16 cellular contexts compared by ENCODE assay signal in genomic region chr20:62549499-62550086, GRCh38.
A peak's percentile ranks its signal among the peaks of the same experiment; 100 is the strongest.
DNase-seq lines count a peak whose midpoint lies in the region; ATAC-seq and TF ChIP-seq lines count a peak whose summit lies in the region.
"Had no signal": no experiment of that assay in that cellular context is flagged by ENCODE, and none has a peak within 500 bp of the region (broad histone marks: within the 10 kb centered on the region; RNA-seq: fewer than 3 reads in every experiment).

No MANE protein-coding gene starts in this region.

- H3K9me2 ChIP-seq in OCI-LY7 (ENCODE audit: insufficient read depth, low read length): no peaks in the 10 kb centered on the region

- DNase-seq in OCI-LY7 (ENCODE audit: low spot score) (peak; percentile 7), heart left ventricle (peak in 4 of 5 donors; percentile 54 to 72 (median 66)), hippocampal formation (lab: John Stamatoyannopoulos, UW) (no peak), HT-29 (ENCODE audit: low spot score) (no peak)
- no peak for DNase-seq in activated T-cell treated with anti-CD3 and anti-CD28 coated beads, Interleukin-2, amount 50 U/mL, for 72 hours
- DNase-seq: activated B cell treated with CpG ODN at 0.5 μM for 24 hours; activated CD8-positive, alpha-beta memory T cell treated with anti-CD3 and anti-CD28 coated beads, Interleukin-2, amount 10 ng/mL, durations not matched to agents 7 days and 5 days; activated naive CD4-positive, alpha-beta T cell treated with Interleukin-2 at 50 U/mL for 16 hours; mesenchymal stem cell; NCI-H187 treated with DMSO at 0.1 percent for 48 hours; pancreas; RPMI8226; T-helper 1 cell had no signal

- H3K9me3 ChIP-seq in BLaER1 treated with 17β-estradiol and CSF1 and Interleukin-3, amounts not matched to agents 10 nM and 100 nM (replicated peaks in 1 of 11): peaks cover 0 to 8% (median 4%) of the 10 kb centered on the region in 11 experiments; a peak in 10 of 22 replicates
- H3K9me3 ChIP-seq in OCI-LY7 (ENCODE audit: low read length) (no peaks in the 10 kb centered on the region), heart left ventricle (peaks cover 0 to 4% (median 0%) of the 10 kb centered on the region in 12 donors)
- H3K9me3 ChIP-seq: pancreas had no signal

- BruUV-seq in OCI-LY7 (replicated peaks; lab: Mats Ljungman, UMichigan): no TSS peak

- no peak overlapping the region for H3K27ac ChIP-seq in BLaER1 treated with 17β-estradiol and CSF1 and Interleukin-3, amounts not matched to agents 10 nM and 100 nM
- no peak overlapping the region for H3K27ac ChIP-seq in OCI-LY7 (ENCODE audit: low read depth, low read length, poor library complexity, severe bottlenecking)
- peak overlapping the region; percentile 73 to 100 (median 89) for H3K27ac ChIP-seq in heart left ventricle
- peak overlapping the region; percentile 88 for H3K27ac ChIP-seq in rectal smooth muscle tissue (ENCODE audit: low read depth, low read length)
- H3K27ac ChIP-seq: pancreas had no signal

- H3K4me1 Mint-ChIP-seq in activated T-cell treated with anti-CD3 and anti-CD28 coated beads, Interleukin-2, amount 50 U/mL, for 72 hours (ENCODE audit: low read depth): peaks cover 4% of the 10 kb centered on the region
- H3K4me1 Mint-ChIP-seq: activated CD8-positive, alpha-beta memory T cell treated with anti-CD3 and anti-CD28 coated beads, Interleukin-2, amount 10 ng/mL, durations not matched to agents 7 days and 5 days had no signal

- peaks cover 23% of the 10 kb centered on the region for H3K27me3 Mint-ChIP-seq in activated T-cell treated with anti-CD3 and anti-CD28 coated beads, Interleukin-2, amount 50 U/mL, for 72 hours (ENCODE audit: low read depth)

- TF ChIP-seq CTCF in OCI-LY7 (conservative IDR thresholded peaks at IDR 0.05; ENCODE audit: low read length) (peak; percentile 54), heart left ventricle (IDR thresholded peaks at IDR 0.05) (peak in 5 of 12 donors; percentile 14 to 36 (median 22))

- no peak for TF ChIP-seq POLR2A in heart left ventricle (IDR thresholded peaks at IDR 0.05)

- H3K27me3 ChIP-seq in BLaER1 treated with 17β-estradiol and CSF1 and Interleukin-3, amounts not matched to agents 10 nM and 100 nM: peaks cover 65 to 86% (median 74%) of the 10 kb centered on the region in 11 experiments
- peaks cover 0 to 50% (median 25%) of the 10 kb centered on the region in 9 donors for H3K27me3 ChIP-seq in heart left ventricle
- no peaks in the 10 kb centered on the region for H3K27me3 ChIP-seq in rectal smooth muscle tissue (ENCODE audit: control insufficient read depth, insufficient read depth, low read length)

- H3K79me2 ChIP-seq in OCI-LY7 (ENCODE audit: insufficient read depth, low read depth, low read length): no peaks in the 10 kb centered on the region

- ATAC-seq in heart left ventricle (peak; percentile 11 to 40 (median 26)), HG02840 (IDR thresholded peaks at IDR 0.05; ENCODE audit: low FRiP score, unreplicated experiment) (no peak)
- no peak for ATAC-seq in activated T-cell treated with anti-CD3 and anti-CD28 coated beads, Interleukin-2, amount 50 U/mL, for 72 hours (replicated peaks in 1 of 2)
- ATAC-seq: activated CD8-positive, alpha-beta memory T cell treated with anti-CD3 and anti-CD28 coated beads, Interleukin-2, amount 10 ng/mL, durations not matched to agents 7 days and 5 days had no signal

- H3K9ac ChIP-seq in BLaER1 treated with 17β-estradiol and CSF1 and Interleukin-3, amounts not matched to agents 10 nM and 100 nM: no peak overlapping the region
- H3K9ac ChIP-seq in rectal smooth muscle tissue (ENCODE audit: low read length): peak overlapping the region; percentile 1

- CTCF ChIA-PET in OCI-LY7 (lab: Charles Lee; ENCODE audit: unreplicated experiment): interaction anchor here (0.6 kb wide), 1 partner anchor 53 kb away, joined by 3 read pairs; no protein-coding TSS in a partner anchor

- peaks cover 0 to 80% (median 20%) of the 10 kb centered on the region in 11 experiments; a peak in 14 of 22 replicates for H4K20me1 ChIP-seq in BLaER1 treated with 17β-estradiol and CSF1 and Interleukin-3, amounts not matched to agents 10 nM and 100 nM
- H4K20me1 ChIP-seq in OCI-LY7 (ENCODE audit: insufficient read depth, low read length): no peaks in the 10 kb centered on the region

- 27 to 41% (median 37%) methylated on average over 18 to 22 of the region's 22 CpGs for WGBS in heart left ventricle, 4 donors

- no peak overlapping the region for H2AFZ ChIP-seq in OCI-LY7 (ENCODE audit: low read length)

- intact Hi-C loops in OCI-LY7 (cut with micrococcal nuclease; ENCODE audit: unreplicated experiment) (no loop called here), heart left ventricle (cut with DNase I) (no loop called here)

- peak overlapping the region in 8 of 11 experiments; percentile 5 to 76 (median 66); a peak in 14 of 22 replicates for H3K4me2 ChIP-seq in BLaER1 treated with 17β-estradiol and CSF1 and Interleukin-3, amounts not matched to agents 10 nM and 100 nM
- H3K4me2 ChIP-seq in OCI-LY7 (ENCODE audit: low read length): no peak overlapping the region

- no peaks in the 10 kb centered on the region for H3K36me3 Mint-ChIP-seq in activated T-cell treated with anti-CD3 and anti-CD28 coated beads, Interleukin-2, amount 50 U/mL, for 72 hours (ENCODE audit: insufficient read depth in 2 of 2)
- H3K36me3 Mint-ChIP-seq: activated CD8-positive, alpha-beta memory T cell treated with anti-CD3 and anti-CD28 coated beads, Interleukin-2, amount 10 ng/mL, durations not matched to agents 7 days and 5 days had no signal

- POLR2A ChIA-PET in OCI-LY7 (lab: Charles Lee): no interaction called here

- H3K9me3 Mint-ChIP-seq in activated T-cell treated with anti-CD3 and anti-CD28 coated beads, Interleukin-2, amount 50 U/mL, for 72 hours: no peaks in the 10 kb centered on the region
- H3K9me3 Mint-ChIP-seq: activated B cell treated with CpG ODN at 0.5 μM for 24 hours had no signal

- H3K4me1 ChIP-seq in BLaER1 treated with 17β-estradiol and CSF1 and Interleukin-3, amounts not matched to agents 10 nM and 100 nM: peaks cover 14 to 48% (median 41%) of the 10 kb centered on the region in 10 experiments
- H3K4me1 ChIP-seq in OCI-LY7 (ENCODE audit: insufficient read depth, low read length, poor library complexity, severe bottlenecking): no peaks in the 10 kb centered on the region
- H3K4me1 ChIP-seq in heart left ventricle: peaks cover 0 to 34% (median 12%) of the 10 kb centered on the region in 12 donors
- peaks cover 27% of the 10 kb centered on the region for H3K4me1 ChIP-seq in rectal smooth muscle tissue (ENCODE audit: control insufficient read depth, insufficient read depth, low read length)
- H3K4me1 ChIP-seq: pancreas had no signal

- no peak overlapping the region for H3K27ac Mint-ChIP-seq in activated T-cell treated with anti-CD3 and anti-CD28 coated beads, Interleukin-2, amount 50 U/mL, for 72 hours
- H3K27ac Mint-ChIP-seq: activated B cell treated with CpG ODN at 0.5 μM for 24 hours; activated CD8-positive, alpha-beta memory T cell treated with anti-CD3 and anti-CD28 coated beads, Interleukin-2, amount 10 ng/mL, durations not matched to agents 7 days and 5 days had no signal

- H3K4me3 ChIP-seq in BLaER1 treated with 17β-estradiol and CSF1 and Interleukin-3, amounts not matched to agents 10 nM and 100 nM: no peak overlapping the region
- H3K4me3 ChIP-seq in OCI-LY7 (ENCODE audit: low read depth, low read length, poor library complexity, severe bottlenecking): no peak overlapping the region
- H3K4me3 ChIP-seq in heart left ventricle: peak overlapping the region in 8 of 12 donors; percentile 16 to 83 (median 53)
- H3K4me3 ChIP-seq in rectal smooth muscle tissue (ENCODE audit: low read length): peak overlapping the region; percentile 42
- H3K4me3 ChIP-seq: pancreas had no signal

- H3K4me3 Mint-ChIP-seq in activated T-cell treated with anti-CD3 and anti-CD28 coated beads, Interleukin-2, amount 50 U/mL, for 72 hours: no peak overlapping the region
- H3K4me3 Mint-ChIP-seq: activated CD8-positive, alpha-beta memory T cell treated with anti-CD3 and anti-CD28 coated beads, Interleukin-2, amount 10 ng/mL, durations not matched to agents 7 days and 5 days had no signal

- no peaks in the 10 kb centered on the region for H3K36me3 ChIP-seq in BLaER1 treated with 17β-estradiol and CSF1 and Interleukin-3, amounts not matched to agents 10 nM and 100 nM
- H3K36me3 ChIP-seq in OCI-LY7 (ENCODE audit: insufficient read depth, low read length) (no peaks in the 10 kb centered on the region), heart left ventricle (peaks cover 0 to 6% (median 0%) of the 10 kb centered on the region in 9 donors), rectal smooth muscle tissue (ENCODE audit: control insufficient read depth, insufficient read depth, low read length) (no peaks in the 10 kb centered on the region)
- H3K36me3 ChIP-seq: pancreas had no signal

Comparison
In these comparisons a context has a peak if more than half of its experiments do, and no peak if none do; other contexts are left out.
1. H3K27ac ChIP-seq: peak in heart left ventricle (12 of 12) and rectal smooth muscle tissue (single experiment); none in BLaER1 treated with 17β-estradiol and CSF1 and Interleukin-3, amounts not matched to agents 10 nM and 100 nM (0 of 11) and OCI-LY7 (single experiment).
2. H3K4me3 ChIP-seq: peak in heart left ventricle (8 of 12) and rectal smooth muscle tissue (single experiment); none in BLaER1 treated with 17β-estradiol and CSF1 and Interleukin-3, amounts not matched to agents 10 nM and 100 nM (0 of 10) and OCI-LY7 (single experiment).
3. DNase-seq: peak in OCI-LY7 (single experiment) and heart left ventricle (4 of 5); none in hippocampal formation (0 of 2), HT-29 (single experiment) and activated T-cell treated with anti-CD3 and anti-CD28 coated beads, Interleukin-2, amount 50 U/mL, for 72 hours (0 of 2).
4. ATAC-seq: peak in heart left ventricle (4 of 4); none in HG02840 (single experiment) and activated T-cell treated with anti-CD3 and anti-CD28 coated beads, Interleukin-2, amount 50 U/mL, for 72 hours (0 of 2).